Comparison of ENCODE assay signal across 24 cellular contexts in the genomic region with DNA sequence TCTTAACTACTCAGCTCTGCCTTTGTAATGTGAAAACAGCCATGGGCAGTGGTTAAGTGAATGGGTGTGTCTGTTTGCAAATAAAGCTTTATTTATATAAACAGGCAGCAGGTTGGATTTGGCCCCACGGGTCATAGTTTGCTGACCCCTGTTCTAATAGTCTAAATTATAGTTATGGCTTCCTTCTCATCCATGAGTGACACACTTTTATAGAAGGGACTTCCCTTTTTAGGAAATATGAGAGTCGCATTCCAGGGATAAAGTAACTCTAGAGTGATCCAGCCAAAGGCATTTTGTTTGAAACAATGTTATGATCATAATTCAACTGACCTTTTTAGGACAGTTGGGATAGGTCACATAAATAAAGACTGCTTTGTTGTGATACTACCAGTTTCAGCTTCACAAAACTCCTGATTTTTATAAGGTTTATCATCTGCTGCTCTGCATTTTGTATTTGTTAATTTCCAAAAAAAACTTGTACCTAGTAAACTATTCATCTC.
"Had no signal": no experiment of that assay in that cellular context is flagged by ENCODE, and none has a peak within 500 bp of the region (broad histone marks: within the 10 kb centered on the region; RNA-seq: fewer than 3 reads in every experiment).

No MANE protein-coding gene starts in this region.

- H3K36me3 ChIP-seq: adrenal gland, Peyer's patch, SJCRH30 had no signal

- H3K4me3 ChIP-seq: adrenal gland, Peyer's patch, SJCRH30 had no signal

- H3K9me3 ChIP-seq: adrenal gland, Peyer's patch, SJCRH30 had no signal

- H3K4me1 ChIP-seq: adrenal gland, Peyer's patch had no signal

- ATAC-seq: activated CD4-positive, CD25-positive, alpha-beta regulatory T cell treated with anti-CD3 and anti-CD28 coated beads, Interleukin-2, amount 50 U/mL, for 24 hours; activated CD8-positive, alpha-beta T cell treated with anti-CD3 and anti-CD28 coated beads, Interleukin-2, amount 10 ng/mL, durations not matched to agents 7 days and 5 days; SK-N-SH treated with all-trans-retinoic acid at 6 μM for 48 hours had no signal

- DNase-seq: activated CD4-positive, alpha-beta T cell treated with anti-CD3 and anti-CD28 coated beads for 48 hours; activated CD4-positive, alpha-beta T cell treated with anti-CD3 and anti-CD28 coated beads, Interleukin-2, amount 50 U/mL, for 4 hours; activated CD8-positive, alpha-beta memory T cell treated with anti-CD3 and anti-CD28 coated beads, Interleukin-2, amount 50 U/mL, for 48 hours; activated CD8-positive, alpha-beta T cell treated with anti-CD3 and anti-CD28 coated beads, Interleukin-2, amount 10 ng/mL, durations not matched to agents 7 days and 5 days; activated naive CD4-positive, alpha-beta T cell treated with anti-CD3 and anti-CD28 coated beads, Interleukin-2, amount 50 U/mL, for 16 hours; activated naive CD8-positive, alpha-beta T cell treated with anti-CD3 and anti-CD28 coated beads, Interleukin-2, amount 10 ng/mL, durations not matched to agents 7 days and 5 days; activated T-cell treated with anti-CD3 and anti-CD28 coated beads, Interleukin-2, amount 50 U/mL, for 1 hour; adrenal gland; anterior cingulate cortex; cerebellar nuclear complex; NCI-H1092; NCI-H1417; NCI-H1930; NCI-H2171 treated with DMSO at 0.1 percent for 48 hours; NCI-H524; NCI-H82; OCI-M1; Peyer's patch; Right ventricle myocardium superior; SJCRH30; SW 1271 had no signal

- H3K27me3 ChIP-seq: adrenal gland, Peyer's patch, SJCRH30 had no signal

- H3K27ac ChIP-seq: adrenal gland, Peyer's patch, RWPE1, SJCRH30 had no signal
